Comparison of ENCODE assay signal across 8 cellular contexts in genomic region chr6:56902551-56903464, GRCh38. TPM values are rescaled to one million over a fixed set of nuclear protein-coding genes. Genes with fewer than 3 reads are reported as not detected.
DNase-seq lines count a peak whose midpoint lies in the region; ATAC-seq, FAIRE-seq and TF ChIP-seq lines count a peak whose summit lies in the region.

No MANE protein-coding gene starts in this region.

- no peaks in the 10 kb centered on the region for H3K79me2 ChIP-seq in astrocyte (ENCODE audit: insufficient read depth, low read length)

- peak overlapping the region; percentile 13 for H3K9ac ChIP-seq in astrocyte (ENCODE audit: low read length)
- H3K9ac ChIP-seq in iPS-20b (ENCODE audit: low read depth, low read length): peak overlapping the region; percentile 46; the same call in 1 of the 2 replicates

- H3K4me3 Mint-ChIP-seq in stimulated activated naive CD8-positive, alpha-beta T cell treated with anti-CD3 and anti-CD28 coated beads, Interleukin-15, amount 100 ng/mL, for 72 hours: no peak overlapping the region
- no peak overlapping the region for H3K4me3 Mint-ChIP-seq in astrocyte (ENCODE audit: unreplicated experiment)
- H3K4me3 Mint-ChIP-seq in activated naive CD8-positive, alpha-beta T cell treated with anti-CD3 and anti-CD28 coated beads, Interleukin-2, amount 50 U/mL, for 24 hours: no peak overlapping the region

- no peak overlapping the region for H2AFZ ChIP-seq in astrocyte (ENCODE audit: low read depth, low read length)

- H3K27me3 ChIP-seq in astrocyte (ENCODE audit: insufficient read depth, low read length) (no peaks in the 10 kb centered on the region), iPS-20b (ENCODE audit: insufficient read depth, low read length) (no peaks in the 10 kb centered on the region)

- no peaks in the 10 kb centered on the region for H3K4me1 Mint-ChIP-seq in stimulated activated naive CD8-positive, alpha-beta T cell treated with anti-CD3 and anti-CD28 coated beads, Interleukin-15, amount 100 ng/mL, for 72 hours
- peaks cover 28% of the 10 kb centered on the region for H3K4me1 Mint-ChIP-seq in astrocyte (ENCODE audit: low read depth, unreplicated experiment)
- no peaks in the 10 kb centered on the region for H3K4me1 Mint-ChIP-seq in activated naive CD8-positive, alpha-beta T cell treated with anti-CD3 and anti-CD28 coated beads, Interleukin-2, amount 50 U/mL, for 24 hours

- TF ChIP-seq CTCF in astrocyte (IDR thresholded peaks at IDR 0.05; ENCODE audit: insufficient read depth, low read depth, low read length): peak; percentile 62

- H3K9me3 ChIP-seq in astrocyte (ENCODE audit: insufficient read depth, low read depth, low read length) (no peaks in the 10 kb centered on the region), iPS-20b (ENCODE audit: insufficient read depth, low read depth, low read length) (no peaks in the 10 kb centered on the region)

- no peaks in the 10 kb centered on the region for H3K9me3 Mint-ChIP-seq in stimulated activated naive CD8-positive, alpha-beta T cell treated with anti-CD3 and anti-CD28 coated beads, Interleukin-15, amount 100 ng/mL, for 72 hours
- H3K9me3 Mint-ChIP-seq in astrocyte (ENCODE audit: unreplicated experiment): peaks cover 1% of the 10 kb centered on the region
- no peaks in the 10 kb centered on the region for H3K9me3 Mint-ChIP-seq in activated naive CD8-positive, alpha-beta T cell treated with anti-CD3 and anti-CD28 coated beads, Interleukin-2, amount 50 U/mL, for 24 hours

- H3K4me3 ChIP-seq in astrocyte (ENCODE audit: insufficient read depth, low read depth, low read length) (no peak overlapping the region), iPS-20b (ENCODE audit: low read length) (no peak overlapping the region)

- peak; percentile 47 for FAIRE-seq in astrocyte (lab: Jason Lieb, UNC)

- H3K4me1 ChIP-seq in astrocyte (ENCODE audit: insufficient read depth, low read length) (peaks cover 19% of the 10 kb centered on the region), iPS-20b (ENCODE audit: insufficient read depth, low read length) (no peaks in the 10 kb centered on the region)

- peaks cover 9% of the 10 kb centered on the region for H3K36me3 Mint-ChIP-seq in astrocyte (ENCODE audit: low read depth, unreplicated experiment)
- H3K36me3 Mint-ChIP-seq in activated naive CD8-positive, alpha-beta T cell treated with anti-CD3 and anti-CD28 coated beads, Interleukin-2, amount 50 U/mL, for 24 hours (ENCODE audit: low read depth): no peaks in the 10 kb centered on the region

- H3K4me2 ChIP-seq in astrocyte (ENCODE audit: low read length): peak overlapping the region; percentile 44

- no peak overlapping the region for H3K27ac Mint-ChIP-seq in stimulated activated naive CD8-positive, alpha-beta T cell treated with anti-CD3 and anti-CD28 coated beads, Interleukin-15, amount 100 ng/mL, for 72 hours
- no peak overlapping the region for H3K27ac Mint-ChIP-seq in astrocyte (ENCODE audit: unreplicated experiment)
- no peak overlapping the region for H3K27ac Mint-ChIP-seq in activated naive CD8-positive, alpha-beta T cell treated with anti-CD3 and anti-CD28 coated beads, Interleukin-2, amount 50 U/mL, for 24 hours

- H3K27ac ChIP-seq in astrocyte (ENCODE audit: low read depth, low read length) (no peak overlapping the region), iPS-20b (ENCODE audit: low read length) (no peak overlapping the region)

- no peaks in the 10 kb centered on the region for H4K20me1 ChIP-seq in astrocyte (ENCODE audit: insufficient read depth, low read length)

- H3K36me3 ChIP-seq in astrocyte (ENCODE audit: insufficient read depth, low read length): no peaks in the 10 kb centered on the region
- H3K36me3 ChIP-seq in iPS-20b (ENCODE audit: insufficient read depth, low read depth, low read length): no peaks in the 10 kb centered on the region

- peaks cover 2% of the 10 kb centered on the region for H3K27me3 Mint-ChIP-seq in stimulated activated naive CD8-positive, alpha-beta T cell treated with anti-CD3 and anti-CD28 coated beads, Interleukin-15, amount 100 ng/mL, for 72 hours
- H3K27me3 Mint-ChIP-seq in astrocyte (ENCODE audit: low read depth, unreplicated experiment): no peaks in the 10 kb centered on the region
- peaks cover 10% of the 10 kb centered on the region for H3K27me3 Mint-ChIP-seq in activated naive CD8-positive, alpha-beta T cell treated with anti-CD3 and anti-CD28 coated beads, Interleukin-2, amount 50 U/mL, for 24 hours

- DNase-seq in stimulated activated naive CD8-positive, alpha-beta T cell treated with anti-CD3 and anti-CD28 coated beads, Interleukin-15, amount 100 ng/mL, for 72 hours: no peak
- DNase-seq in stimulated activated naive CD8-positive, alpha-beta T cell treated with anti-CD3 and anti-CD28 coated beads, Interleukin-15, Interleukin-2, amounts not matched to agents 100 U/mL and 50 U/mL, for 24 hours: no peak
- DNase-seq in NCI-H146 treated with DMSO at 0.1 percent for 48 hours (lab: John Stamatoyannopoulos, UW; ENCODE audit: unreplicated experiment) (peak; percentile 31), astrocyte (ENCODE audit: low read depth) (peak; percentile 83), stromal cell of bone marrow (ENCODE audit: low read depth) (peak; percentile 47), 8988T (no peak)
- DNase-seq in activated naive CD8-positive, alpha-beta T cell treated with anti-CD3 and anti-CD28 coated beads, Interleukin-2, amount 50 U/mL, for 24 hours: no peak

- ATAC-seq in stimulated activated naive CD8-positive, alpha-beta T cell treated with anti-CD3 and anti-CD28 coated beads, Interleukin-15, amount 100 ng/mL, for 72 hours: peak; percentile 37
- no peak for ATAC-seq in stimulated activated naive CD8-positive, alpha-beta T cell treated with anti-CD3 and anti-CD28 coated beads, Interleukin-15, Interleukin-2, amounts not matched to agents 100 U/mL and 50 U/mL, for 24 hours
- no peak for ATAC-seq in activated naive CD8-positive, alpha-beta T cell treated with anti-CD3 and anti-CD28 coated beads, Interleukin-2, amount 50 U/mL, for 24 hours

RNA-seq across cellular contexts. Expression of gene BEND6, which starts 52.1 kb away (rescaled TPM):
- 8.3 and 10.4 TPM in 2 replicates for total RNA-seq in astrocyte

Comparison
In these comparisons a context has a peak if more than half of its experiments do, and no peak if none do; other contexts are left out.
1. DNase-seq: peak in NCI-H146 treated with DMSO at 0.1 percent for 48 hours (single experiment), astrocyte (single experiment) and stromal cell of bone marrow (single experiment); none in stimulated activated naive CD8-positive, alpha-beta T cell treated with anti-CD3 and anti-CD28 coated beads, Interleukin-15, amount 100 ng/mL, for 72 hours (0 of 2), stimulated activated naive CD8-positive, alpha-beta T cell treated with anti-CD3 and anti-CD28 coated beads, Interleukin-15, Interleukin-2, amounts not matched to agents 100 U/mL and 50 U/mL, for 24 hours (single experiment), activated naive CD8-positive, alpha-beta T cell treated with anti-CD3 and anti-CD28 coated beads, Interleukin-2, amount 50 U/mL, for 24 hours (single experiment) and 8988T (single experiment).